In genomic region chr3:129398803-129399144, GRCh38 we compare ENCODE assay signal across 9 cellular contexts. TPM values are rescaled to one million over a fixed set of nuclear protein-coding genes. Genes with fewer than 3 reads are reported as not detected.
A peak's percentile ranks its signal among the peaks of the same experiment; 100 is the strongest.
DNase-seq lines count a peak whose midpoint lies in the region; ATAC-seq and TF ChIP-seq lines count a peak whose summit lies in the region.
"Had no signal": no experiment of that assay in that cellular context is flagged by ENCODE, and none has a peak within 500 bp of the region (broad histone marks: within the 10 kb centered on the region; RNA-seq: fewer than 3 reads in every experiment).

No MANE protein-coding gene starts in this region.

- peak overlapping the region; percentile 92 for H3K4me3 ChIP-seq in psoas muscle

- H3K9me3 Mint-ChIP-seq in activated T-helper 17 cell treated with anti-CD3 and anti-CD28 coated beads, Interleukin-2, amount 50 U/mL, for 72 hours = no peaks in the 10 kb centered on the region
- H3K9me3 Mint-ChIP-seq in glutamatergic neuron (ENCODE audit: unreplicated experiment) = peaks cover 10% of the 10 kb centered on the region

- peaks cover 0 to 14% of the 10 kb centered on the region in 2 donors for H3K36me3 ChIP-seq in psoas muscle (ENCODE audit: insufficient read depth in 1 of 2, low read depth in 1 of 2)

- no peaks in the 10 kb centered on the region for H3K27me3 ChIP-seq in psoas muscle (ENCODE audit: insufficient read depth in 3 of 3, low read length in 2 of 3)

- H3K9me3 ChIP-seq in psoas muscle = no peaks in the 10 kb centered on the region

- H3K27ac Mint-ChIP-seq in activated T-helper 17 cell treated with anti-CD3 and anti-CD28 coated beads, Interleukin-2, amount 50 U/mL, for 72 hours = peak overlapping the region; percentile 100
- H3K27ac Mint-ChIP-seq in glutamatergic neuron (ENCODE audit: unreplicated experiment) = peak overlapping the region; percentile 99

- DNase-seq in NCI-H2171 treated with DMSO at 0.1 percent for 48 hours (lab: John Stamatoyannopoulos, UW) = peak; percentile 41
- no peak for DNase-seq in NCI-H2171 (lab: John Stamatoyannopoulos, UW)
- DNase-seq in HT-29 (ENCODE audit: low spot score) = peak; percentile 39
- peak; percentile 29 for DNase-seq in glutamatergic neuron
- DNase-seq in psoas muscle = no peak
- DNase-seq in NCI-H2029 (lab: John Stamatoyannopoulos, UW) = no peak

- H3K4me3 Mint-ChIP-seq in activated T-helper 17 cell treated with anti-CD3 and anti-CD28 coated beads, Interleukin-2, amount 50 U/mL, for 72 hours = peak overlapping the region; percentile 97
- H3K4me3 Mint-ChIP-seq in glutamatergic neuron (ENCODE audit: unreplicated experiment) = peak overlapping the region; percentile 99

- no peak for TF ChIP-seq CTCF in glutamatergic neuron (IDR thresholded peaks at IDR 0.05; ENCODE audit: partially characterized antibody, unreplicated experiment)
- no peak for TF ChIP-seq CTCF in psoas muscle (IDR thresholded peaks at IDR 0.05)

- peaks cover 17% of the 10 kb centered on the region for H3K4me1 Mint-ChIP-seq in activated T-helper 17 cell treated with anti-CD3 and anti-CD28 coated beads, Interleukin-2, amount 50 U/mL, for 72 hours
- peaks cover 9% of the 10 kb centered on the region for H3K4me1 Mint-ChIP-seq in glutamatergic neuron (ENCODE audit: low read depth, unreplicated experiment)

- ATAC-seq in activated T-helper 17 cell treated with anti-CD3 and anti-CD28 coated beads, Interleukin-2, amount 50 U/mL, for 72 hours (replicated peaks) = peak; percentile 27
- peak in 2 of 4 donors; percentile 39 to 48 for ATAC-seq in psoas muscle
- ATAC-seq in GM21515 (IDR thresholded peaks at IDR 0.05; ENCODE audit: unreplicated experiment) = no peak

- peaks cover 54% of the 10 kb centered on the region for H3K36me3 Mint-ChIP-seq in activated T-helper 17 cell treated with anti-CD3 and anti-CD28 coated beads, Interleukin-2, amount 50 U/mL, for 72 hours (ENCODE audit: low read depth)
- H3K36me3 Mint-ChIP-seq in glutamatergic neuron (ENCODE audit: unreplicated experiment) = no peaks in the 10 kb centered on the region

- intact Hi-C loops in psoas muscle (cut with DNase I) = no loop called here

- peak overlapping the region; percentile 94 for H3K27ac ChIP-seq in psoas muscle

- H3K27me3 Mint-ChIP-seq in activated T-helper 17 cell treated with anti-CD3 and anti-CD28 coated beads, Interleukin-2, amount 50 U/mL, for 72 hours = no peaks in the 10 kb centered on the region
- peaks cover 5% of the 10 kb centered on the region for H3K27me3 Mint-ChIP-seq in glutamatergic neuron (ENCODE audit: unreplicated experiment)

- H3K4me1 ChIP-seq in psoas muscle = peaks cover 12% of the 10 kb centered on the region

- 0 to 1% (median 1%) methylated on average over 18 of the region's 18 CpGs for WGBS in psoas muscle, 3 donors

RNA-seq across cellular contexts. Expression of gene EFCAB12, which starts 29.7 kb away (rescaled TPM):
- under 0.01 and 0.08 TPM in 2 replicates for total RNA-seq in HT-29 (2014; rRNA removed; shearing (Covaris generic))
- 1 to 10 TPM in 1 of 2 donors, under 1 TPM in 1; 0.63 to 1.7 TPM for total RNA-seq in activated T-helper 17 cell treated with anti-CD3 and anti-CD28 coated beads, Interleukin-2, amount 50 U/mL, for 72 hours
- total RNA-seq in glutamatergic neuron (ENCODE audit: unreplicated experiment) (0.61 TPM), psoas muscle (not detected)
- under 1 TPM in 2 of 3 donors, not detected in 1; 0.04 to 0.30 TPM for polyA plus RNA-seq in psoas muscle
- total RNA-seq: Daoy had no signal

RNA-seq across cellular contexts. Expression of gene MBD4, which starts 41.0 kb away (rescaled TPM):
- total RNA-seq in HT-29 (2014; rRNA removed; shearing (Covaris generic)) = 19.9 and 21.1 TPM in 2 replicates
- total RNA-seq in activated T-helper 17 cell treated with anti-CD3 and anti-CD28 coated beads, Interleukin-2, amount 50 U/mL, for 72 hours = 10 to 100 TPM; 38.4 to 44.4 TPM
- total RNA-seq in glutamatergic neuron (ENCODE audit: unreplicated experiment) (21.3 TPM), psoas muscle (10 to 100 TPM; 16.0 to 23.1 (median 19.9) TPM)
- 10 to 100 TPM; 17.9 to 30.4 (median 18.1) TPM for polyA plus RNA-seq in psoas muscle

RNA-seq across cellular contexts. Expression of gene IFT122, which starts 41.2 kb away (rescaled TPM):
- total RNA-seq in HT-29 (2014; rRNA removed; shearing (Covaris generic)) = 19.7 and 24.0 TPM in 2 replicates
- total RNA-seq in activated T-helper 17 cell treated with anti-CD3 and anti-CD28 coated beads, Interleukin-2, amount 50 U/mL, for 72 hours = 10 to 100 TPM; 19.3 to 33.4 TPM
- total RNA-seq in glutamatergic neuron (ENCODE audit: unreplicated experiment) = 20.6 TPM
- 1 to 10 TPM; 4.5 to 7.3 (median 5.7) TPM for total RNA-seq in psoas muscle
- 1 to 10 TPM; 2.3 to 4.3 (median 3.2) TPM for polyA plus RNA-seq in psoas muscle

Comparison
In these comparisons a context has a peak if more than half of its experiments do, and no peak if none do; other contexts are left out.
1. DNase-seq: peak in NCI-H2171 treated with DMSO at 0.1 percent for 48 hours (single experiment), HT-29 (single experiment) and glutamatergic neuron (single experiment); none in NCI-H2171 (single experiment), psoas muscle (0 of 2) and NCI-H2029 (single experiment).